17 cellular contexts compared by ENCODE assay signal in genomic region chr16:69814078-69814477, GRCh38.
"Had no signal": no experiment of that assay in that cellular context is flagged by ENCODE, and none has a peak within 500 bp of the region (broad histone marks: within the 10 kb centered on the region; RNA-seq: fewer than 3 reads in every experiment).

No MANE protein-coding gene starts in this region.

- DNase-seq: cortex of kidney; dorsolateral prefrontal cortex; effector CD8-positive, alpha-beta T cell; heart left ventricle; hypothalamus; kidney glomerular epithelial cell; mesendoderm; naive B cell; occipital lobe; sigmoid colon; stimulated activated CD4-positive, alpha-beta T cell treated with anti-CD3 and anti-CD28 coated beads, Interleukin-2, amount 100 ng/mL, for 24 hours; stimulated activated naive CD8-positive, alpha-beta T cell treated with anti-CD3 and anti-CD28 coated beads, Interleukin-15, Interleukin-2, amounts not matched to agents 100 U/mL and 50 U/mL, for 24 hours; transverse colon had no signal

- H3K4me3 Mint-ChIP-seq: naive B cell, nephron had no signal

- H3K27ac ChIP-seq: heart left ventricle, right atrium auricular region, sigmoid colon, skin epidermis, transverse colon had no signal

- ATAC-seq: esophagus mucosa; heart left ventricle; stimulated activated naive CD8-positive, alpha-beta T cell treated with anti-CD3 and anti-CD28 coated beads, Interleukin-15, Interleukin-2, amounts not matched to agents 100 U/mL and 50 U/mL, for 24 hours had no signal

- H3K27me3 Mint-ChIP-seq: naive B cell had no signal

- H3K27me3 ChIP-seq: dorsolateral prefrontal cortex, heart left ventricle, right atrium auricular region, sigmoid colon, transverse colon had no signal

- H3K36me3 ChIP-seq: right atrium auricular region, sigmoid colon had no signal

- H3K4me1 ChIP-seq: heart left ventricle, right atrium auricular region, sigmoid colon had no signal

- H3K9me3 ChIP-seq: right atrium auricular region, sigmoid colon, transverse colon had no signal

- H3K4me3 ChIP-seq: dorsolateral prefrontal cortex, heart left ventricle, right atrium auricular region, sigmoid colon, skin epidermis, transverse colon had no signal

- H3K4me1 Mint-ChIP-seq: nephron had no signal
